ENCODE assay signal across 24 cellular contexts in the genomic region with DNA sequence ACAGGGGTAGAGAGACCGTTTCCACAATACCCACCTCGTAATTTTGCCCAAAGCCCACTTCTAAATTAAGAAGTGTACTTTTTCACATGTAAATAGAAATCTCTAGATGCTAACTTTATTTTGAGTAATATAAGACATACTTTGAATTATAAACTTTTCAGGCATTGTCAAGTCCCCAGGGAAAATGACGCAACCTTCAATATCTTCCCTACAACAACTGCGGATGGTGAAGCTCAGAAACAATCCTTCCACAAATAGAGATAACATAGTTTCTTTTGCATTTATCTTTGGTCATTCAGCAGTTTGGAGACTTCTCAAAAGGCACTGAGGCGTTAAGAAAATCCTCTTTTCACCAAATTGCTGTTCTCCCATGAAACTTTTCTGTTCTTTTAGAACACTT.
"Had no signal": no experiment of that assay in that cellular context is flagged by ENCODE, and none has a peak within 500 bp of the region (broad histone marks: within the 10 kb centered on the region; RNA-seq: fewer than 3 reads in every experiment).

No MANE protein-coding gene starts in this region.

- H3K4me1 Mint-ChIP-seq: activated CD4-positive, alpha-beta memory T cell treated with anti-CD3 and anti-CD28 coated beads, Interleukin-2, amount 10 ng/mL, durations not matched to agents 7 days and 5 days; activated naive CD4-positive, alpha-beta T cell treated with anti-CD3 and anti-CD28 coated beads, Interleukin-2, amount 50 U/mL, for 24 hours; nephron progenitor cell had no signal

- H3K9me3 ChIP-seq: ascending aorta, breast epithelium, esophagus squamous epithelium, gastrocnemius medialis, lower lobe of right lung, mucosa of descending colon, thoracic aorta, upper lobe of left lung had no signal

- DNase-seq: activated CD4-positive, alpha-beta memory T cell treated with anti-CD3 and anti-CD28 coated beads, Interleukin-2, amount 10 ng/mL, durations not matched to agents 7 days and 5 days; activated CD4-positive, alpha-beta T cell treated with anti-CD3 and anti-CD28 coated beads for 48 hours; activated gamma-delta T cell; activated T-cell treated with anti-CD3 and anti-CD28 coated beads for 4 hours; endodermal cell; esophagus squamous epithelium; gastrocnemius medialis; hypothalamus; lower lobe of right lung; mesendoderm; mucosa of descending colon; nephron progenitor cell; posterior cingulate gyrus; stimulated activated CD4-positive, alpha-beta T cell treated with anti-CD3 and anti-CD28 coated beads, Interleukin-4, amount 100 ng/mL, for 24 hours; stimulated activated naive CD4-positive, alpha-beta T cell treated with Interleukin-2 at 50 U/mL for 16 hours; SW 1271; T-helper 17 cell; upper lobe of left lung had no signal

- H3K36me3 Mint-ChIP-seq: activated naive CD4-positive, alpha-beta T cell treated with anti-CD3 and anti-CD28 coated beads, Interleukin-2, amount 50 U/mL, for 24 hours had no signal

- H3K9me3 Mint-ChIP-seq: activated CD4-positive, alpha-beta memory T cell treated with anti-CD3 and anti-CD28 coated beads, Interleukin-2, amount 10 ng/mL, durations not matched to agents 7 days and 5 days; activated naive CD4-positive, alpha-beta T cell treated with anti-CD3 and anti-CD28 coated beads, Interleukin-2, amount 50 U/mL, for 24 hours; endodermal cell; nephron progenitor cell had no signal

- H3K4me1 ChIP-seq: ascending aorta, breast epithelium, gastrocnemius medialis, lower lobe of right lung, upper lobe of left lung had no signal

- H3K4me3 ChIP-seq: ascending aorta, breast epithelium, coronary artery, esophagus squamous epithelium, gastrocnemius medialis, lower lobe of right lung, mucosa of descending colon, thoracic aorta, upper lobe of left lung had no signal

- H3K27ac Mint-ChIP-seq: activated CD4-positive, alpha-beta memory T cell treated with anti-CD3 and anti-CD28 coated beads, Interleukin-2, amount 10 ng/mL, durations not matched to agents 7 days and 5 days; activated naive CD4-positive, alpha-beta T cell treated with anti-CD3 and anti-CD28 coated beads, Interleukin-2, amount 50 U/mL, for 24 hours; endodermal cell; T-helper 17 cell had no signal

- H3K27me3 ChIP-seq: ascending aorta, breast epithelium, esophagus squamous epithelium, gastrocnemius medialis, upper lobe of left lung had no signal

- ATAC-seq: gastrocnemius medialis, lower lobe of right lung, mucosa of descending colon, sciatic nerve, T-helper 17 cell had no signal

- H3K4me3 Mint-ChIP-seq: activated CD4-positive, alpha-beta memory T cell treated with anti-CD3 and anti-CD28 coated beads, Interleukin-2, amount 10 ng/mL, durations not matched to agents 7 days and 5 days; activated naive CD4-positive, alpha-beta T cell treated with anti-CD3 and anti-CD28 coated beads, Interleukin-2, amount 50 U/mL, for 24 hours; endodermal cell; nephron progenitor cell; T-helper 17 cell had no signal

- H3K27ac ChIP-seq: ascending aorta, breast epithelium, coronary artery, esophagus squamous epithelium, gastrocnemius medialis, lower lobe of right lung, thoracic aorta, upper lobe of left lung had no signal

- H3K36me3 ChIP-seq: ascending aorta, breast epithelium, esophagus squamous epithelium, gastrocnemius medialis, lower lobe of right lung, thoracic aorta, upper lobe of left lung had no signal
